In the genomic region with DNA sequence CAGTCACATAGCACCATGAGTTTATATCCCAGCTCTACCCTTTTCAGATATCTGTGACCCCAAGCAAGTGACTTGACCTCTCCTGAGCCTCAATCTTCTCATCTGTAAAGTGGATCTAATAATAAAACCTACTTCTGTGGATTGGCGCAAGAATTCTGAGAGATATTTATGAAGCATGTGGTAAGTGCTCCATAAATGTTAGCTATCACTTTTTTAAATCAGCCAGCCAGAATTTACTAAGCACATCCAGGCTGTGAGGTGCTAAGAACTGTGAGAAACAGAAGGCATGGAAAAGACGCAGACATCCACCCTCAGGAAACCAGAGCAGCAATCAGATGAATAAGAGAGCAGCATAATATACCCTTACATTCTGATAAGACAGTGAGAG, we compare ENCODE assay signal across 10 cellular contexts. TPM values are rescaled to one million over a fixed set of nuclear protein-coding genes. Genes with fewer than 3 reads are reported as not detected.
DNase-seq lines count a peak whose midpoint lies in the region; ATAC-seq and TF ChIP-seq lines count a peak whose summit lies in the region.
"Had no signal": no experiment of that assay in that cellular context is flagged by ENCODE, and none has a peak within 500 bp of the region (broad histone marks: within the 10 kb centered on the region; RNA-seq: fewer than 3 reads in every experiment).

No MANE protein-coding gene starts in this region.

- TF ChIP-seq EP300 in gastroesophageal sphincter (IDR thresholded peaks at IDR 0.05), result no peak

- H3K36me3 ChIP-seq in H7 (replicated peaks; ENCODE audit: control insufficient read depth, insufficient read depth, low read length) (no peaks in the 10 kb centered on the region), SJCRH30 (no peaks in the 10 kb centered on the region), gastroesophageal sphincter (no peaks in the 10 kb centered on the region)

- H3K4me3 Mint-ChIP-seq in T-helper 17 cell, result no peak overlapping the region
- no peak overlapping the region for H3K4me3 Mint-ChIP-seq in activated T-cell treated with anti-CD3 and anti-CD28 coated beads, Interleukin-2, amount 50 U/mL, for 24 hours
- H3K4me3 Mint-ChIP-seq: nephron had no signal

- H3K4me1 ChIP-seq in SJCRH30 (peaks cover 7% of the 10 kb centered on the region; the same call in 1 of the 2 replicates), gastroesophageal sphincter (peaks cover 0 to 24% (median 3%) of the 10 kb centered on the region in 3 donors)

- H3K27me3 ChIP-seq in H7 (ENCODE audit: control insufficient read depth, insufficient read depth, low read length) (no peaks in the 10 kb centered on the region), SJCRH30 (no peaks in the 10 kb centered on the region), gastroesophageal sphincter (no peaks in the 10 kb centered on the region)

- H3K9me3 ChIP-seq in SJCRH30 (replicated peaks) (no peaks in the 10 kb centered on the region), gastroesophageal sphincter (no peaks in the 10 kb centered on the region), T-helper 17 cell (ENCODE audit: control insufficient read depth, low read length, poor library complexity, severe bottlenecking) (no peaks in the 10 kb centered on the region)

- TF ChIP-seq CTCF in gastroesophageal sphincter (IDR thresholded peaks at IDR 0.05), result no peak

- H3K36me3 Mint-ChIP-seq in T-helper 17 cell (ENCODE audit: low read depth), result peaks cover 2% of the 10 kb centered on the region
- H3K36me3 Mint-ChIP-seq in activated T-cell treated with anti-CD3 and anti-CD28 coated beads, Interleukin-2, amount 50 U/mL, for 24 hours (ENCODE audit: low read depth), result peaks cover 4% of the 10 kb centered on the region

- TF ChIP-seq POLR2A in gastroesophageal sphincter (IDR thresholded peaks at IDR 0.05), result no peak

- H3K4me3 ChIP-seq in H7 (ENCODE audit: insufficient read depth, low read depth, low read length) (peak overlapping the region; percentile 52), SJCRH30 (peak overlapping the region; percentile 61), gastroesophageal sphincter (peak overlapping the region; percentile 40 to 68), skin epidermis (peak overlapping the region; percentile 34 to 55 (median 47))

- H3K9me3 Mint-ChIP-seq in activated T-cell treated with anti-CD3 and anti-CD28 coated beads, Interleukin-2, amount 50 U/mL, for 24 hours, result no peaks in the 10 kb centered on the region
- H3K9me3 Mint-ChIP-seq: nephron had no signal

- peaks cover 10% of the 10 kb centered on the region for H3K4me1 Mint-ChIP-seq in T-helper 17 cell
- H3K4me1 Mint-ChIP-seq in activated T-cell treated with anti-CD3 and anti-CD28 coated beads, Interleukin-2, amount 50 U/mL, for 24 hours (ENCODE audit: low read depth), result peaks cover 13% of the 10 kb centered on the region

- H3K27ac ChIP-seq in SJCRH30, result no peak overlapping the region; the same call in 1 of the 2 replicates
- H3K27ac ChIP-seq in gastroesophageal sphincter, result peak overlapping the region; percentile 19 to 87 (median 85)
- peak overlapping the region in 18 of 21 experiments; percentile 28 to 82 (median 68) for H3K27ac ChIP-seq in skin epidermis

- DNase-seq in H7 (no peak), SJCRH30 (no peak), T-helper 17 cell (no peak), NOMO-1 (lab: John Stamatoyannopoulos, UW; ENCODE audit: unreplicated experiment in 2 of 2) (no peak)
- DNase-seq in activated T-cell treated with anti-CD3 and anti-CD28 coated beads, Interleukin-2, amount 50 U/mL, for 24 hours, result no peak

- WGBS in gastroesophageal sphincter (ENCODE audit: low coverage in 1 of 2), 2 donors, result 31 to 40% methylated on average over 2 of the region's 2 CpGs

- H3K27ac Mint-ChIP-seq in T-helper 17 cell, result no peak overlapping the region
- H3K27ac Mint-ChIP-seq in activated T-cell treated with anti-CD3 and anti-CD28 coated beads, Interleukin-2, amount 50 U/mL, for 24 hours, result no peak overlapping the region

- H3K27me3 Mint-ChIP-seq in T-helper 17 cell, result no peaks in the 10 kb centered on the region
- no peaks in the 10 kb centered on the region for H3K27me3 Mint-ChIP-seq in activated T-cell treated with anti-CD3 and anti-CD28 coated beads, Interleukin-2, amount 50 U/mL, for 24 hours

- ATAC-seq in gastroesophageal sphincter (no peak), T-helper 17 cell (no peak), GM21526 (IDR thresholded peaks at IDR 0.05; ENCODE audit: low FRiP score, unreplicated experiment) (no peak)

RNA-seq across cellular contexts. Expression of a gene that starts 0.9 kb away (rescaled TPM):
- 1.7 and 2.1 TPM in 2 replicates for total RNA-seq in H7 (2014; rRNA removed; shearing (Covaris generic))
- total RNA-seq in SJCRH30 (2014; rRNA removed; shearing (Covaris generic)), result 1.5 and 2.3 TPM in 2 replicates
- total RNA-seq in gastroesophageal sphincter, result 1 to 10 TPM in 2 of 4 donors, under 1 TPM in 2; 0.67 to 3.1 (median 1.3) TPM
- total RNA-seq in T-helper 17 cell, result 1 to 10 TPM; 2.4 to 2.7 TPM

RNA-seq across cellular contexts. Expression of a gene that starts 7.7 kb away (rescaled TPM):
- 24.0 and 27.9 TPM in 2 replicates for total RNA-seq in H7 (2014; rRNA removed; shearing (Covaris generic))
- total RNA-seq in SJCRH30 (2014; rRNA removed; shearing (Covaris generic)), result 44.8 and 46.5 TPM in 2 replicates
- total RNA-seq in gastroesophageal sphincter (10 to 100 TPM; 17.4 to 24.0 (median 21.4) TPM), T-helper 17 cell (10 to 100 TPM; 15.6 to 18.9 TPM)

RNA-seq across cellular contexts. Expression of a gene that starts 32.2 kb away (rescaled TPM):
- total RNA-seq in H7 (2014; rRNA removed; shearing (Covaris generic)), result not detected in 2 replicates
- total RNA-seq in SJCRH30 (2014; rRNA removed; shearing (Covaris generic)), result not detected in 2 replicates
- total RNA-seq in gastroesophageal sphincter, result not detected
- not detected for total RNA-seq in T-helper 17 cell
- total RNA-seq: activated CD8-positive, alpha-beta memory T cell treated with anti-CD3 and anti-CD28 coated beads for 36 hours had no signal

RNA-seq across cellular contexts. Expression of a gene that starts 35.7 kb away (rescaled TPM):
- total RNA-seq in H7 (2014; rRNA removed; shearing (Covaris generic)), result 14.7 and 15.7 TPM in 2 replicates
- 12.7 TPM in 2 replicates for total RNA-seq in SJCRH30 (2014; rRNA removed; shearing (Covaris generic))
- 1 to 10 TPM; 3.4 to 7.3 (median 5.9) TPM for total RNA-seq in gastroesophageal sphincter
- total RNA-seq in T-helper 17 cell, result 1 to 10 TPM; 5.2 to 8.3 TPM

RNA-seq across cellular contexts. Expression of a gene that starts 57.2 kb away (rescaled TPM):
- total RNA-seq in H7 (2014; rRNA removed; shearing (Covaris generic)), result 31.6 and 48.5 TPM in 2 replicates
- 13.2 and 14.9 TPM in 2 replicates for total RNA-seq in SJCRH30 (2014; rRNA removed; shearing (Covaris generic))
- 10 to 100 TPM; 25.3 to 51.6 (median 30.2) TPM for total RNA-seq in gastroesophageal sphincter
- total RNA-seq in T-helper 17 cell, result under 1 TPM; 0.62 to 0.89 TPM
